In genomic region chr10:48636901-48637300, GRCh38 we compare ENCODE assay signal across 38 cellular contexts. TPM values are rescaled to one million over a fixed set of nuclear protein-coding genes. Genes with fewer than 3 reads are reported as not detected.
"Had no signal": no experiment of that assay in that cellular context is flagged by ENCODE, and none has a peak within 500 bp of the region (broad histone marks: within the 10 kb centered on the region; RNA-seq: fewer than 3 reads in every experiment).

No MANE protein-coding gene starts in this region.

- H3K36me3 Mint-ChIP-seq: activated naive CD4-positive, alpha-beta T cell treated with anti-CD3 and anti-CD28 coated beads, Interleukin-2, amount 10 ng/mL, durations not matched to agents 7 days and 5 days; activated naive CD8-positive, alpha-beta T cell treated with anti-CD3 and anti-CD28 coated beads, Interleukin-2, amount 10 ng/mL, durations not matched to agents 7 days and 5 days; brain had no signal

- H3K9me3 ChIP-seq: gastrocnemius medialis had no signal

- H3K4me3 ChIP-seq: ascending aorta, breast epithelium, cardiac muscle cell, coronary artery, esophagus muscularis mucosa, gastrocnemius medialis, heart left ventricle had no signal

- ATAC-seq: activated CD4-positive, alpha-beta T cell treated with anti-CD3 and anti-CD28 coated beads for 36 hours; activated CD4-positive, CD25-positive, alpha-beta regulatory T cell treated with anti-CD3 and anti-CD28 coated beads, Interleukin-2, amount 50 U/mL, for 24 hours; activated CD8-positive, alpha-beta memory T cell treated with anti-CD3 and anti-CD28 coated beads, Interleukin-2, amount 10 ng/mL, durations not matched to agents 7 days and 5 days; activated CD8-positive, alpha-beta T cell treated with anti-CD3 and anti-CD28 coated beads, Interleukin-2, amount 10 ng/mL, durations not matched to agents 7 days and 5 days; activated naive CD4-positive, alpha-beta T cell treated with anti-CD3 and anti-CD28 coated beads, Interleukin-2, amount 50 U/mL, for 72 hours; activated T-cell treated with anti-CD3 and anti-CD28 coated beads, Interleukin-2, amount 50 U/mL, for 72 hours; effector memory CD8-positive, alpha-beta T cell; foreskin keratinocyte; gastrocnemius medialis; heart left ventricle; T-helper 17 cell had no signal

- H3K27ac Mint-ChIP-seq: activated B cell treated with CpG ODN at 0.5 μM for 24 hours; activated CD4-positive, alpha-beta memory T cell treated with anti-CD3 and anti-CD28 coated beads for 36 hours; activated CD4-positive, alpha-beta T cell treated with anti-CD3 and anti-CD28 coated beads for 36 hours; activated CD4-positive, alpha-beta T cell treated with anti-CD3 and anti-CD28 coated beads, Interleukin-2, amount 10 ng/mL, durations not matched to agents 24 days and 14 days; activated CD8-positive, alpha-beta memory T cell treated with anti-CD3 and anti-CD28 coated beads, Interleukin-2, amount 10 ng/mL, durations not matched to agents 7 days and 5 days; activated CD8-positive, alpha-beta T cell treated with anti-CD3 and anti-CD28 coated beads, Interleukin-2, amount 10 ng/mL, durations not matched to agents 7 days and 5 days; activated naive CD4-positive, alpha-beta T cell treated with anti-CD3 and anti-CD28 coated beads, Interleukin-2, amount 10 ng/mL, durations not matched to agents 7 days and 5 days; activated naive CD4-positive, alpha-beta T cell treated with anti-CD3 and anti-CD28 coated beads, Interleukin-2, amount 50 U/mL, for 72 hours; activated naive CD8-positive, alpha-beta T cell treated with anti-CD3 and anti-CD28 coated beads, Interleukin-2, amount 10 ng/mL, durations not matched to agents 7 days and 5 days; activated T-cell treated with anti-CD3 and anti-CD28 coated beads, Interleukin-2, amount 50 U/mL, for 24 hours; activated T-cell treated with anti-CD3 and anti-CD28 coated beads, Interleukin-2, amount 50 U/mL, for 72 hours; brain; effector memory CD8-positive, alpha-beta T cell; T-helper 17 cell; T-helper 2 cell treated with Interferon-gamma antibody and Interleukin-4, amounts not matched to agents 5 μg/mL and 100 μg/mL, for 36 hours had no signal

- DNase-seq: activated B cell treated with CpG ODN at 0.5 μM for 24 hours; activated CD4-positive, alpha-beta memory T cell treated with anti-CD3 and anti-CD28 coated beads for 36 hours; activated CD4-positive, alpha-beta T cell treated with anti-CD3 and anti-CD28 coated beads for 36 hours; activated CD8-positive, alpha-beta memory T cell treated with anti-CD3 and anti-CD28 coated beads, Interleukin-2, amount 10 ng/mL, durations not matched to agents 7 days and 5 days; activated CD8-positive, alpha-beta memory T cell treated with anti-CD3 and anti-CD28 coated beads, Interleukin-2, amount 50 U/mL, for 48 hours; activated CD8-positive, alpha-beta T cell treated with anti-CD3 and anti-CD28 coated beads, Interleukin-2, amount 10 ng/mL, durations not matched to agents 7 days and 5 days; activated gamma-delta T cell; activated naive CD4-positive, alpha-beta T cell; activated naive CD4-positive, alpha-beta T cell treated with anti-CD3 and anti-CD28 coated beads, Interleukin-2, amount 10 ng/mL, durations not matched to agents 7 days and 5 days; activated naive CD8-positive, alpha-beta T cell treated with anti-CD3 and anti-CD28 coated beads, Interleukin-2, amount 10 ng/mL, durations not matched to agents 7 days and 5 days; activated T-cell treated with anti-CD3 and anti-CD28 coated beads for 4 hours; activated T-cell treated with anti-CD3 and anti-CD28 coated beads, Interleukin-2, amount 50 U/mL, for 24 hours; activated T-cell treated with anti-CD3 and anti-CD28 coated beads, Interleukin-2, amount 50 U/mL, for 72 hours; central memory CD4-positive, alpha-beta T cell; cerebellar nuclear complex; dermis blood vessel endothelial cell; effector CD4-positive, alpha-beta T cell; effector memory CD8-positive, alpha-beta T cell; erythroblast; foreskin keratinocyte; gastrocnemius medialis; glutamatergic neuron; heart left ventricle; T-helper 1 cell; T-helper 17 cell; T1000; WERI-Rb-1 had no signal

- H3K4me1 ChIP-seq: breast epithelium, foreskin keratinocyte, gastrocnemius medialis had no signal

- H3K36me3 ChIP-seq: ascending aorta, breast epithelium, cardiac muscle cell, esophagus muscularis mucosa, gastrocnemius medialis, heart left ventricle, WERI-Rb-1 had no signal

- H3K4me3 Mint-ChIP-seq: activated B cell treated with CpG ODN at 0.5 μM for 24 hours; activated CD4-positive, alpha-beta memory T cell treated with anti-CD3 and anti-CD28 coated beads for 36 hours; activated CD4-positive, alpha-beta T cell treated with anti-CD3 and anti-CD28 coated beads for 36 hours; activated CD4-positive, alpha-beta T cell treated with anti-CD3 and anti-CD28 coated beads, Interleukin-2, amount 10 ng/mL, durations not matched to agents 24 days and 14 days; activated CD8-positive, alpha-beta memory T cell treated with anti-CD3 and anti-CD28 coated beads, Interleukin-2, amount 10 ng/mL, durations not matched to agents 7 days and 5 days; activated CD8-positive, alpha-beta T cell treated with anti-CD3 and anti-CD28 coated beads, Interleukin-2, amount 10 ng/mL, durations not matched to agents 7 days and 5 days; activated naive CD4-positive, alpha-beta T cell treated with anti-CD3 and anti-CD28 coated beads, Interleukin-2, amount 10 ng/mL, durations not matched to agents 7 days and 5 days; activated naive CD8-positive, alpha-beta T cell treated with anti-CD3 and anti-CD28 coated beads, Interleukin-2, amount 10 ng/mL, durations not matched to agents 7 days and 5 days; activated T-cell treated with anti-CD3 and anti-CD28 coated beads, Interleukin-2, amount 50 U/mL, for 24 hours; activated T-cell treated with anti-CD3 and anti-CD28 coated beads, Interleukin-2, amount 50 U/mL, for 72 hours; brain; effector memory CD8-positive, alpha-beta T cell; T-helper 17 cell; T-helper 2 cell treated with Interferon-gamma antibody and Interleukin-4, amounts not matched to agents 5 μg/mL and 100 μg/mL, for 36 hours had no signal

- H3K27ac ChIP-seq: ascending aorta, breast epithelium, cardiac muscle cell, coronary artery, esophagus muscularis mucosa, foreskin keratinocyte, gastrocnemius medialis, heart left ventricle, WERI-Rb-1 had no signal

- H3K9me3 Mint-ChIP-seq: activated naive CD4-positive, alpha-beta T cell treated with anti-CD3 and anti-CD28 coated beads, Interleukin-2, amount 10 ng/mL, durations not matched to agents 7 days and 5 days had no signal

- H3K27me3 ChIP-seq: ascending aorta, breast epithelium, esophagus muscularis mucosa, heart left ventricle had no signal

- H3K4me1 Mint-ChIP-seq: brain had no signal

RNA-seq across cellular contexts. Expression of gene ARHGAP22, which starts 32.0 kb away (rescaled TPM):
- total RNA-seq: activated CD4-positive, alpha-beta memory T cell treated with anti-CD3 and anti-CD28 coated beads for 36 hours; activated CD4-positive, alpha-beta T cell treated with anti-CD3 and anti-CD28 coated beads, Interleukin-2, amount 10 ng/mL, durations not matched to agents 24 days and 14 days; activated CD8-positive, alpha-beta memory T cell treated with anti-CD3 and anti-CD28 coated beads for 36 hours; activated CD8-positive, alpha-beta memory T cell treated with anti-CD3 and anti-CD28 coated beads, Interleukin-2, amount 10 ng/mL, durations not matched to agents 7 days and 5 days; activated CD8-positive, alpha-beta T cell treated with anti-CD3 and anti-CD28 coated beads, Interleukin-2, amount 10 ng/mL, durations not matched to agents 7 days and 5 days; activated naive CD4-positive, alpha-beta T cell treated with anti-CD3 and anti-CD28 coated beads, Interleukin-2, amount 50 U/mL, for 72 hours; activated T-cell treated with anti-CD3 and anti-CD28 coated beads, Interleukin-2, amount 50 U/mL, for 72 hours had no signal

RNA-seq across cellular contexts. Expression of gene WDFY4, which starts 47.8 kb away (rescaled TPM):
- total RNA-seq: activated CD4-positive, alpha-beta memory T cell treated with anti-CD3 and anti-CD28 coated beads for 36 hours; cardiac muscle cell had no signal
- polyA plus RNA-seq: cardiac muscle cell, foreskin keratinocyte had no signal
